Comparison of ENCODE assay signal across 12 cellular contexts in the genomic region with DNA sequence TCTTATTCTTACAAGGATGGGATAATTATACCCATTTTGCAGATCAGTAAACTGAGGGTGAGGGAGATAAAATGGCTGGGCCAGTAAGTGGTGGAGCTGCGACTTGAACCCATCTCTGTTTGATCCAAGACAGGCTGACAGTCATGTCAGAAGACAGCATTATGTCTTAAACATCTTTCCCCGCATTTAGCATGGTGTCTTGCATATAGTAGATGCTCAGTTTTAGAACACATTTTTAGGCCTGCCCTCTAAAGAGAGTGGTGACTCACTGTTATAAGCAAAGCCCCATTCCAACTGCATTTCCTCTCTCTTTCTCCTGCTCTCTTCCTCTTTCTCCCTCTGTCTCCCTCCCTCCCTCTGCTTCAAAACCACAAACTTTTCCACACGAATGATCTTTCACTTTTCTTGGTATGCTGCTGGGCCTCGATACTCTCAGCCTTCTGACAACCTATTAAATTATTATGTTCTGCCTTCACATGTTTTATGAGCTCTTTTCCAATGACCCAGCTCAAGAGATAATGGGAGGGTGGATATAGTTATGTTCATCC. TPM values are rescaled to one million over a fixed set of nuclear protein-coding genes. Genes with fewer than 3 reads are reported as not detected.
DNase-seq lines count a peak whose midpoint lies in the region; ATAC-seq and TF ChIP-seq lines count a peak whose summit lies in the region.
"Had no signal": no experiment of that assay in that cellular context is flagged by ENCODE, and none has a peak within 500 bp of the region (broad histone marks: within the 10 kb centered on the region; RNA-seq: fewer than 3 reads in every experiment).

No MANE protein-coding gene starts in this region.

- H3K4me1 Mint-ChIP-seq in activated CD8-positive, alpha-beta memory T cell treated with anti-CD3 and anti-CD28 coated beads, Interleukin-2, amount 10 ng/mL, durations not matched to agents 7 days and 5 days: no peaks in the 10 kb centered on the region

- intact Hi-C loops in transverse colon (cut with DNase I; ENCODE audit: low total_unique reads): no loop called here

- H3K9me3 ChIP-seq in transverse colon: no peaks in the 10 kb centered on the region

- WGBS in transverse colon (ENCODE audit: low coverage in 1 of 2), 2 donors: 48 to 57% methylated on average over 4 of the region's 4 CpGs

- H3K36me3 ChIP-seq in transverse colon: no peaks in the 10 kb centered on the region

- no peak for TF ChIP-seq POLR2A in transverse colon (IDR thresholded peaks at IDR 0.05)

- CTCF ChIA-PET in activated CD8-positive, alpha-beta memory T cell treated with anti-CD3 and anti-CD28 coated beads, Interleukin-2, amount 10 ng/mL, durations not matched to agents 7 days and 5 days (lab: Charles Lee): no interaction called here

- DNase-seq in GF-D8 (lab: John Stamatoyannopoulos, UW): peak; percentile 7
- DNase-seq in NOMO-1 (lab: John Stamatoyannopoulos, UW; ENCODE audit: unreplicated experiment in 2 of 2): peak; percentile 25 to 46
- DNase-seq in dedifferentiated amniotic fluid mesenchymal stem cell (ENCODE audit: extremely low spot score): peak; percentile 57
- peak; percentile 49 for DNase-seq in skeletal muscle cell (ENCODE audit: low read depth)
- DNase-seq in effector CD4-positive, alpha-beta T cell: no peak
- DNase-seq in transverse colon: no peak
- DNase-seq in activated CD8-positive, alpha-beta memory T cell treated with anti-CD3 and anti-CD28 coated beads, Interleukin-2, amount 10 ng/mL, durations not matched to agents 7 days and 5 days: no peak
- DNase-seq: MM.1S, NCI-H748 treated with DMSO at 0.1 percent for 48 hours, T-helper 1 cell had no signal

- no peak for ATAC-seq in activated CD8-positive, alpha-beta memory T cell treated with anti-CD3 and anti-CD28 coated beads, Interleukin-2, amount 10 ng/mL, durations not matched to agents 7 days and 5 days
- no peak for ATAC-seq in GM18861 (IDR thresholded peaks at IDR 0.05; ENCODE audit: unreplicated experiment)

- in situ Hi-C loops in transverse colon (cut with MboI; ENCODE audit: low pct_ligation_motif_present in 1 of 4, low pct_unique_long_range_greater_than_20kb in 1 of 4, low sequenced_read_pairs in 3 of 4): no loop called here

- H3K27me3 ChIP-seq in transverse colon: no peaks in the 10 kb centered on the region

- no peak overlapping the region for H3K4me3 Mint-ChIP-seq in activated CD8-positive, alpha-beta memory T cell treated with anti-CD3 and anti-CD28 coated beads, Interleukin-2, amount 10 ng/mL, durations not matched to agents 7 days and 5 days

- H3K4me3 ChIP-seq in skeletal muscle cell (ENCODE audit: low read depth, low read length) (no peak overlapping the region), transverse colon (no peak overlapping the region)
- H3K4me3 ChIP-seq: skin epidermis had no signal

- H3K9me3 Mint-ChIP-seq in activated CD8-positive, alpha-beta memory T cell treated with anti-CD3 and anti-CD28 coated beads, Interleukin-2, amount 10 ng/mL, durations not matched to agents 7 days and 5 days (ENCODE audit: low read depth): no peaks in the 10 kb centered on the region

- H3K27me3 Mint-ChIP-seq in activated CD8-positive, alpha-beta memory T cell treated with anti-CD3 and anti-CD28 coated beads, Interleukin-2, amount 10 ng/mL, durations not matched to agents 7 days and 5 days: peaks cover 16% of the 10 kb centered on the region

- no peaks in the 10 kb centered on the region for H3K4me1 ChIP-seq in transverse colon

- TF ChIP-seq EP300 in transverse colon (IDR thresholded peaks at IDR 0.05; ENCODE audit: low read depth): no peak

- H3K36me3 Mint-ChIP-seq in activated CD8-positive, alpha-beta memory T cell treated with anti-CD3 and anti-CD28 coated beads, Interleukin-2, amount 10 ng/mL, durations not matched to agents 7 days and 5 days: no peaks in the 10 kb centered on the region

- no peak overlapping the region for H3K27ac ChIP-seq in transverse colon

- H3K27ac Mint-ChIP-seq in activated CD8-positive, alpha-beta memory T cell treated with anti-CD3 and anti-CD28 coated beads, Interleukin-2, amount 10 ng/mL, durations not matched to agents 7 days and 5 days: no peak overlapping the region

- TF ChIP-seq CTCF in transverse colon (IDR thresholded peaks at IDR 0.05): no peak

RNA-seq across cellular contexts. Expression of a gene that starts 25.2 kb away (rescaled TPM):
- 10 to 100 TPM; 26.2 to 55.9 (median 46.2) TPM for total RNA-seq in transverse colon
- total RNA-seq in activated CD8-positive, alpha-beta memory T cell treated with anti-CD3 and anti-CD28 coated beads, Interleukin-2, amount 10 ng/mL, durations not matched to agents 7 days and 5 days: 10 to 100 TPM; 81.6 to 89.1 TPM

RNA-seq across cellular contexts. Expression of a gene that starts 25.4 kb away (rescaled TPM):
- 1 to 10 TPM in 1 of 4 donors, under 1 TPM in 2, not detected in 1; 0.27 to 3.0 (median 0.32) TPM for total RNA-seq in transverse colon
- 1 to 10 TPM; 1.3 to 1.4 TPM for total RNA-seq in activated CD8-positive, alpha-beta memory T cell treated with anti-CD3 and anti-CD28 coated beads, Interleukin-2, amount 10 ng/mL, durations not matched to agents 7 days and 5 days

Comparison
In these comparisons a context has a peak if more than half of its experiments do, and no peak if none do; other contexts are left out.
1. DNase-seq: peak in GF-D8 (single experiment), NOMO-1 (2 of 2), dedifferentiated amniotic fluid mesenchymal stem cell (single experiment) and skeletal muscle cell (single experiment); none in effector CD4-positive, alpha-beta T cell (single experiment), transverse colon (single experiment) and activated CD8-positive, alpha-beta memory T cell treated with anti-CD3 and anti-CD28 coated beads, Interleukin-2, amount 10 ng/mL, durations not matched to agents 7 days and 5 days (single experiment).